ENCODE assay signal across 26 cellular contexts in the genomic region with DNA sequence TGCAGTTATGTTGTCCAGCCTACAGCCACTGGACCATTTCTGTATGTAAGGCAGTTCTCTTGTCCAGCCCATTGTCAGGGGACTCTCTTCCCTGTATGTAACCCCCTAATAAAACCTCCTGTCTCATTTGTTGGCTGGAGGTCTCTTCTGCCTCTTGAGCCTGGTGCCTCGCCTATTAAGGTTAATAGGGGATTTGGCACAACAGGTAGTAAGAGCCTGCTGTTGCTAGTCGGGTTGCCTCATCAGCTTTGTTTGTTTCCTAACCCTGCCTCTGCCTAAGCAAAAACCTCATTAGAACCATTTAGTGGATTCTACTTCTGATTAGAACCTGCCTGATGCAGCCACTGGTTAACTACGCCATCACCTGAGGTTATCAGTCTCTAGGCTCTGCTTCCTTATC.
"Had no signal": no experiment of that assay in that cellular context is flagged by ENCODE, and none has a peak within 500 bp of the region (broad histone marks: within the 10 kb centered on the region; RNA-seq: fewer than 3 reads in every experiment).

No MANE protein-coding gene starts in this region.

- H3K27ac Mint-ChIP-seq: activated CD8-positive, alpha-beta memory T cell treated with anti-CD3 and anti-CD28 coated beads, Interleukin-2, amount 10 ng/mL, durations not matched to agents 7 days and 5 days; activated CD8-positive, alpha-beta T cell treated with anti-CD3 and anti-CD28 coated beads, Interleukin-2, amount 10 ng/mL, durations not matched to agents 7 days and 5 days; activated naive CD8-positive, alpha-beta T cell; naive thymus-derived CD8-positive, alpha-beta T cell; neural progenitor cell; T-helper 1 cell treated with Interleukin-12 subunit alpha and Interleukin-12 subunit beta and Interleukin-4 antibody, amounts not matched to agents 30 μg/mL and 1 μg/mL, for 36 hours; type B pancreatic cell had no signal

- H3K9me3 ChIP-seq: gastrocnemius medialis, right atrium auricular region, testis, uterus had no signal

- H3K9me3 Mint-ChIP-seq: type B pancreatic cell had no signal

- H3K4me3 Mint-ChIP-seq: activated CD8-positive, alpha-beta memory T cell treated with anti-CD3 and anti-CD28 coated beads, Interleukin-2, amount 10 ng/mL, durations not matched to agents 7 days and 5 days; activated CD8-positive, alpha-beta T cell treated with anti-CD3 and anti-CD28 coated beads, Interleukin-2, amount 10 ng/mL, durations not matched to agents 7 days and 5 days; activated naive CD8-positive, alpha-beta T cell; naive thymus-derived CD8-positive, alpha-beta T cell; neural progenitor cell; T-helper 1 cell treated with Interleukin-12 subunit alpha and Interleukin-12 subunit beta and Interleukin-4 antibody, amounts not matched to agents 30 μg/mL and 1 μg/mL, for 36 hours; type B pancreatic cell had no signal

- H3K36me3 ChIP-seq: gastrocnemius medialis, right atrium auricular region, spleen, uterus had no signal

- H3K27me3 Mint-ChIP-seq: type B pancreatic cell had no signal

- H3K36me3 Mint-ChIP-seq: activated CD8-positive, alpha-beta memory T cell treated with anti-CD3 and anti-CD28 coated beads, Interleukin-2, amount 10 ng/mL, durations not matched to agents 7 days and 5 days; activated naive CD8-positive, alpha-beta T cell; naive thymus-derived CD8-positive, alpha-beta T cell; type B pancreatic cell had no signal

- H3K27me3 ChIP-seq: gastrocnemius medialis, neural progenitor cell, right atrium auricular region, spleen, testis, uterus had no signal

- H3K9ac ChIP-seq: neural progenitor cell, parathyroid adenoma had no signal

- H3K4me1 Mint-ChIP-seq: activated CD8-positive, alpha-beta memory T cell treated with anti-CD3 and anti-CD28 coated beads, Interleukin-2, amount 10 ng/mL, durations not matched to agents 7 days and 5 days had no signal

- DNase-seq: activated CD4-positive, alpha-beta T cell treated with anti-CD3 and anti-CD28 coated beads for 1 hour; activated CD4-positive, alpha-beta T cell treated with anti-CD3 and anti-CD28 coated beads, Interleukin-2, amount 50 U/mL, for 1 hour; activated CD8-positive, alpha-beta memory T cell treated with anti-CD3 and anti-CD28 coated beads, Interleukin-2, amount 10 ng/mL, durations not matched to agents 7 days and 5 days; activated CD8-positive, alpha-beta T cell treated with anti-CD3 and anti-CD28 coated beads, Interleukin-2, amount 10 ng/mL, durations not matched to agents 7 days and 5 days; activated naive CD4-positive, alpha-beta T cell; activated T-cell treated with anti-CD3 and anti-CD28 coated beads, Interleukin-2, amount 50 U/mL, for 48 hours; anterior cingulate cortex; effector CD8-positive, alpha-beta T cell; gastrocnemius medialis; glutamatergic neuron; left cardiac atrium; mammary epithelial cell; midbrain; naive thymus-derived CD8-positive, alpha-beta T cell; occipital lobe; spleen; stimulated activated naive CD8-positive, alpha-beta T cell treated with anti-CD3 and anti-CD28 coated beads, Interleukin-15, Interleukin-2, amounts not matched to agents 100 U/mL and 50 U/mL, for 24 hours; T-helper 9 cell; testis had no signal

- H3K27ac ChIP-seq: gastrocnemius medialis, neural progenitor cell, parathyroid adenoma, right atrium auricular region, spleen, testis had no signal

- H3K4me3 ChIP-seq: gastrocnemius medialis, neural progenitor cell, right atrium auricular region, spleen, testis, uterus had no signal

- H3K4me1 ChIP-seq: gastrocnemius medialis, neural progenitor cell, parathyroid adenoma, right atrium auricular region, spleen, testis had no signal

- ATAC-seq: activated CD8-positive, alpha-beta memory T cell treated with anti-CD3 and anti-CD28 coated beads, Interleukin-2, amount 10 ng/mL, durations not matched to agents 7 days and 5 days; activated CD8-positive, alpha-beta T cell treated with anti-CD3 and anti-CD28 coated beads, Interleukin-2, amount 10 ng/mL, durations not matched to agents 7 days and 5 days; gastrocnemius medialis; left cardiac atrium; naive thymus-derived CD8-positive, alpha-beta T cell; stimulated activated naive CD8-positive, alpha-beta T cell treated with anti-CD3 and anti-CD28 coated beads, Interleukin-15, Interleukin-2, amounts not matched to agents 100 U/mL and 50 U/mL, for 24 hours had no signal
